1 cellular context compared by ENCODE assay signal in genomic region chr20:25226433-25227316, GRCh38.
TF ChIP-seq lines count a peak whose summit lies in the region.

No MANE protein-coding gene starts in this region.

TF ChIP-seq in HepG2, 621 proteins besides CTCF, POLR2A, EP300 and RAD21 (continued from another document and continues in another):
- no peak for TF ChIP-seq TFE3 (CRISPR knock-in tag; IDR thresholded peaks at IDR 0.05)
- no peak for TF ChIP-seq ZNF598 (CRISPR knock-in tag; IDR thresholded peaks at IDR 0.05; ENCODE audit: borderline replicate concordance)
- TF ChIP-seq ZNF33B (CRISPR knock-in tag; IDR thresholded peaks at IDR 0.05): no peak; the same call in 1 of the 2 replicates
- TF ChIP-seq STAT5B (CRISPR knock-in tag; IDR thresholded peaks at IDR 0.05): no peak
- TF ChIP-seq RORA (CRISPR knock-in tag; IDR thresholded peaks at IDR 0.05): 0 out of 2 replicates have a peak, but pooled peaks have one; percentile 49
- no peak; the same call in 1 of the 2 replicates for TF ChIP-seq TEAD2 (CRISPR knock-in tag; IDR thresholded peaks at IDR 0.05)
- no peak for TF ChIP-seq AHDC1 (CRISPR knock-in tag; IDR thresholded peaks at IDR 0.05; ENCODE audit: borderline replicate concordance)
- 0 out of 2 replicates have a peak, but pooled peaks have one; percentile 59 for TF ChIP-seq ZNF709 (CRISPR knock-in tag; IDR thresholded peaks at IDR 0.05)
- peak; percentile 75 for TF ChIP-seq TFDP2 (CRISPR knock-in tag; IDR thresholded peaks at IDR 0.05)
- TF ChIP-seq ZC3H4 (CRISPR knock-in tag; IDR thresholded peaks at IDR 0.05; ENCODE audit: borderline replicate concordance): no peak
- no peak for TF ChIP-seq MTF2 (CRISPR knock-in tag; IDR thresholded peaks at IDR 0.05; ENCODE audit: borderline replicate concordance)
- TF ChIP-seq ZHX1 (CRISPR knock-in tag; IDR thresholded peaks at IDR 0.05; ENCODE audit: low read depth): 0 out of 2 replicates have a peak, but pooled peaks have one; percentile 10
- TF ChIP-seq IKZF5 (CRISPR knock-in tag; IDR thresholded peaks at IDR 0.05): no peak; the same call in 1 of the 2 replicates
- no peak for TF ChIP-seq ZNF720 (CRISPR knock-in tag; IDR thresholded peaks at IDR 0.05)
- TF ChIP-seq ZGPAT (CRISPR knock-in tag; IDR thresholded peaks at IDR 0.05): peak; percentile 55; the same call in 1 of the 2 replicates
- no peak for TF ChIP-seq TRIM24 (CRISPR knock-in tag; IDR thresholded peaks at IDR 0.05)
- TF ChIP-seq PRPF4 (IDR thresholded peaks at IDR 0.05; ENCODE audit: low read depth, low read length, poor library complexity, severe bottlenecking): no peak
- TF ChIP-seq ZNF879 (CRISPR knock-in tag; IDR thresholded peaks at IDR 0.05): no peak
- TF ChIP-seq ZNF850 (CRISPR knock-in tag; conservative IDR thresholded peaks at IDR 0.05): no peak
- no peak for TF ChIP-seq NFE2L1 (CRISPR knock-in tag; IDR thresholded peaks at IDR 0.05; ENCODE audit: borderline replicate concordance)
- 0 out of 2 replicates have a peak, but pooled peaks have one; percentile 35 for TF ChIP-seq GZF1 (CRISPR knock-in tag; IDR thresholded peaks at IDR 0.05)
- TF ChIP-seq ZNF12 (CRISPR knock-in tag; IDR thresholded peaks at IDR 0.05): peak; percentile 44; the same call in 1 of the 2 replicates
- TF ChIP-seq ZNF564 (CRISPR knock-in tag; IDR thresholded peaks at IDR 0.05): 0 out of 2 replicates have a peak, but pooled peaks have one; percentile 71
- TF ChIP-seq ZNF337 (CRISPR knock-in tag; IDR thresholded peaks at IDR 0.05; ENCODE audit: borderline replicate concordance, low read depth): 0 out of 2 replicates have a peak, but pooled peaks have one; percentile 68
- peak; percentile 77; the same call in 1 of the 2 replicates for TF ChIP-seq LBX2 (CRISPR knock-in tag; IDR thresholded peaks at IDR 0.05; ENCODE audit: borderline replicate concordance)
- no peak for TF ChIP-seq EEA1 (CRISPR knock-in tag; IDR thresholded peaks at IDR 0.05; ENCODE audit: borderline replicate concordance)
- TF ChIP-seq GATAD1 (CRISPR knock-in tag; IDR thresholded peaks at IDR 0.05): no peak
- TF ChIP-seq TSC22D2 (CRISPR knock-in tag; IDR thresholded peaks at IDR 0.05; ENCODE audit: borderline replicate concordance): no peak
- no peak for TF ChIP-seq ZNF644 (CRISPR knock-in tag; IDR thresholded peaks at IDR 0.05; ENCODE audit: low read depth)
- 0 out of 2 replicates have a peak, but pooled peaks have one; percentile 27 for TF ChIP-seq AKNA (CRISPR knock-in tag; IDR thresholded peaks at IDR 0.05; ENCODE audit: borderline replicate concordance)
- no peak for TF ChIP-seq MXD1 (CRISPR knock-in tag; IDR thresholded peaks at IDR 0.05)
- no peak for TF ChIP-seq CREM (IDR thresholded peaks at IDR 0.05)
- no peak for TF ChIP-seq CREM (CRISPR knock-in tag; IDR thresholded peaks at IDR 0.05)
- 0 out of 2 replicates have a peak, but pooled peaks have one; percentile 54 for TF ChIP-seq ZNF790 (CRISPR knock-in tag; IDR thresholded peaks at IDR 0.05; ENCODE audit: borderline replicate concordance)
- no peak for TF ChIP-seq LCORL (IDR thresholded peaks at IDR 0.05)
- no peak for TF ChIP-seq LCORL (CRISPR knock-in tag; IDR thresholded peaks at IDR 0.05)
- no peak; the same call in 1 of the 2 replicates for TF ChIP-seq ZBTB25 (CRISPR knock-in tag; IDR thresholded peaks at IDR 0.05)
- TF ChIP-seq SALL2 (CRISPR knock-in tag; IDR thresholded peaks at IDR 0.05): no peak
